20 cellular contexts compared by ENCODE assay signal in genomic region chr15:40803688-40804087, GRCh38. TPM values are rescaled to one million over a fixed set of nuclear protein-coding genes. Genes with fewer than 3 reads are reported as not detected.
"Had no signal": no experiment of that assay in that cellular context is flagged by ENCODE, and none has a peak within 500 bp of the region (broad histone marks: within the 10 kb centered on the region; RNA-seq: fewer than 3 reads in every experiment).

No MANE protein-coding gene starts in this region.

- H3K27me3 Mint-ChIP-seq: activated CD4-positive, alpha-beta memory T cell treated with anti-CD3 and anti-CD28 coated beads for 36 hours; activated naive CD8-positive, alpha-beta T cell treated with anti-CD3 and anti-CD28 coated beads, Interleukin-2, amount 50 U/mL, for 24 hours had no signal

- H3K27me3 ChIP-seq: ascending aorta, colonic mucosa, ovary, stomach had no signal

- H3K4me3 ChIP-seq: ascending aorta, colonic mucosa, ovary, stomach, thoracic aorta had no signal

- H3K9me3 ChIP-seq: ascending aorta, colonic mucosa, ovary, stomach, thoracic aorta had no signal

- H3K27ac ChIP-seq: ascending aorta, colonic mucosa, ovary, thoracic aorta had no signal

- H3K9me3 Mint-ChIP-seq: activated CD4-positive, alpha-beta memory T cell treated with anti-CD3 and anti-CD28 coated beads for 36 hours; activated naive CD8-positive, alpha-beta T cell treated with anti-CD3 and anti-CD28 coated beads, Interleukin-2, amount 50 U/mL, for 24 hours; activated T-cell treated with anti-CD3 and anti-CD28 coated beads, Interleukin-2, amount 50 U/mL, for 72 hours had no signal

- H3K27ac Mint-ChIP-seq: activated CD4-positive, alpha-beta memory T cell treated with anti-CD3 and anti-CD28 coated beads for 36 hours; activated naive CD8-positive, alpha-beta T cell treated with anti-CD3 and anti-CD28 coated beads, Interleukin-2, amount 50 U/mL, for 24 hours; activated T-cell treated with anti-CD3 and anti-CD28 coated beads, Interleukin-2, amount 50 U/mL, for 72 hours had no signal

- H3K36me3 ChIP-seq: colonic mucosa, ovary, thoracic aorta had no signal

- ATAC-seq: activated naive CD8-positive, alpha-beta T cell treated with anti-CD3 and anti-CD28 coated beads, Interleukin-2, amount 50 U/mL, for 24 hours; activated T-cell treated with anti-CD3 and anti-CD28 coated beads, Interleukin-2, amount 50 U/mL, for 72 hours had no signal

- DNase-seq: activated CD4-positive, alpha-beta memory T cell treated with anti-CD3 and anti-CD28 coated beads for 36 hours; activated CD4-positive, alpha-beta T cell treated with anti-CD3 and anti-CD28 coated beads for 1 hour; activated naive CD8-positive, alpha-beta T cell treated with anti-CD3 and anti-CD28 coated beads, Interleukin-2, amount 50 U/mL, for 24 hours; activated T-cell treated with anti-CD3 and anti-CD28 coated beads, Interleukin-2, amount 50 U/mL, for 72 hours; colonic mucosa; effector CD8-positive, alpha-beta T cell; erythroblast; ovary; retina; stimulated activated CD4-positive, alpha-beta T cell treated with anti-CD3 and anti-CD28 coated beads, Interleukin-15, amount 100 ng/mL, for 24 hours; stimulated activated CD4-positive, alpha-beta T cell treated with anti-CD3 and anti-CD28 coated beads, Interleukin-4, amount 100 ng/mL, for 24 hours; stomach; T-helper 9 cell had no signal

- H3K4me3 Mint-ChIP-seq: activated CD4-positive, alpha-beta memory T cell treated with anti-CD3 and anti-CD28 coated beads for 36 hours; activated naive CD8-positive, alpha-beta T cell treated with anti-CD3 and anti-CD28 coated beads, Interleukin-2, amount 50 U/mL, for 24 hours; activated T-cell treated with anti-CD3 and anti-CD28 coated beads, Interleukin-2, amount 50 U/mL, for 72 hours had no signal

RNA-seq across cellular contexts. Expression of gene PPP1R14D, which starts 24.8 kb away (rescaled TPM):
- total RNA-seq: activated CD4-positive, alpha-beta memory T cell treated with anti-CD3 and anti-CD28 coated beads for 36 hours; activated T-cell treated with anti-CD3 and anti-CD28 coated beads, Interleukin-2, amount 50 U/mL, for 72 hours; ascending aorta; kidney epithelial cell; mesenteric fat pad; skeletal muscle tissue; thoracic aorta; ureter had no signal
- polyA plus RNA-seq: neural cell, ovary had no signal

RNA-seq across cellular contexts. Expression of gene C15orf62, which starts 33.9 kb away (rescaled TPM):
- total RNA-seq: ascending aorta, skeletal muscle tissue had no signal
- polyA plus RNA-seq: neural cell had no signal
